ENCODE assay signal across 22 cellular contexts in the genomic region with DNA sequence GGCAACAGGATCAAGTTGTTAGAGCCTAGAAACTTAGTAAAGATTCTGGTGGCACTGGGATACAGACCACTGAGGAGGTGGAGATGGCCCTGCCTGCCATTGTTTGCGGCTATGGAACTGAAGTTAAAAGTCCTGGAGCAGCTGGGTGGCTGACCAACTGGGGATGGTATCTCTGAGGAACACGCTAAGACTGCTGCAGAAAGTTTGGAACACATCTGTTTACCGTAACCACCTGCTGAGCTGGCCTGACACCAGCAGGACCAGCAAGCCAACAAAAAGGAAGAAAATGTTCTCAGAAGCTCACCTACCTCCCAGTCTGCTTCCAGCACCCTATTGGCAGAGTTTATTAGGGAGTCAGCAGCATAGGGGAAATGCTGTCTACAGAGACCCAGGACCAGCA.
"Had no signal": no experiment of that assay in that cellular context is flagged by ENCODE, and none has a peak within 500 bp of the region (broad histone marks: within the 10 kb centered on the region; RNA-seq: fewer than 3 reads in every experiment).

No MANE protein-coding gene starts in this region.

- H3K4me3 Mint-ChIP-seq: activated CD4-positive, alpha-beta T cell treated with anti-CD3 and anti-CD28 coated beads for 36 hours; activated T-cell treated with anti-CD3 and anti-CD28 coated beads, Interleukin-2, amount 50 U/mL, for 72 hours; T-cell had no signal

- FAIRE-seq: bronchial epithelial cell, keratinocyte had no signal

- H3K27me3 ChIP-seq: colonic mucosa, right lobe of liver, suprapubic skin, tibial artery, upper lobe of right lung had no signal

- DNase-seq: activated CD4-positive, alpha-beta T cell treated with anti-CD3 and anti-CD28 coated beads for 36 hours; activated CD4-positive, CD25-positive, alpha-beta regulatory T cell; activated naive CD4-positive, alpha-beta T cell; activated T-cell treated with anti-CD3 and anti-CD28 coated beads for 4 hours; activated T-cell treated with anti-CD3 and anti-CD28 coated beads, Interleukin-2, amount 50 U/mL, for 72 hours; colonic mucosa; effector memory CD4-positive, alpha-beta T cell; erythroblast; head of caudate nucleus; hippocampal formation; left colon; midbrain; naive thymus-derived CD8-positive, alpha-beta T cell; right lobe of liver; stimulated activated CD4-positive, alpha-beta T cell treated with anti-CD3 and anti-CD28 coated beads, Interleukin-2, amount 100 ng/mL, for 48 hours; T-cell; tibial artery; upper lobe of right lung had no signal

- H3K9me3 ChIP-seq: colonic mucosa, right lobe of liver, suprapubic skin, tibial artery, upper lobe of right lung had no signal

- H3K27ac ChIP-seq: colonic mucosa, right lobe of liver, suprapubic skin, tibial artery, upper lobe of right lung had no signal

- H3K36me3 ChIP-seq: colonic mucosa, right lobe of liver, suprapubic skin, tibial artery, upper lobe of right lung had no signal

- ATAC-seq: activated CD4-positive, alpha-beta T cell treated with anti-CD3 and anti-CD28 coated beads for 36 hours; activated naive CD4-positive, alpha-beta T cell treated with anti-CD3 and anti-CD28 coated beads, Interleukin-2, amount 50 U/mL, for 72 hours; activated T-cell treated with anti-CD3 and anti-CD28 coated beads, Interleukin-2, amount 50 U/mL, for 72 hours; left colon; naive thymus-derived CD8-positive, alpha-beta T cell; T-cell; upper lobe of right lung had no signal

- H3K9me3 Mint-ChIP-seq: activated naive CD4-positive, alpha-beta T cell treated with anti-CD3 and anti-CD28 coated beads, Interleukin-2, amount 50 U/mL, for 72 hours; activated T-cell treated with anti-CD3 and anti-CD28 coated beads, Interleukin-2, amount 50 U/mL, for 72 hours; naive thymus-derived CD8-positive, alpha-beta T cell; T-cell had no signal

- H3K4me3 ChIP-seq: colonic mucosa, right lobe of liver, suprapubic skin, tibial artery, upper lobe of right lung had no signal

- H3K4me1 Mint-ChIP-seq: activated CD4-positive, alpha-beta T cell treated with anti-CD3 and anti-CD28 coated beads for 36 hours; naive thymus-derived CD8-positive, alpha-beta T cell; T-cell had no signal

- H3K36me3 Mint-ChIP-seq: activated naive CD4-positive, alpha-beta T cell treated with anti-CD3 and anti-CD28 coated beads, Interleukin-2, amount 50 U/mL, for 72 hours; naive thymus-derived CD8-positive, alpha-beta T cell; T-cell had no signal

- H3K27ac Mint-ChIP-seq: activated CD4-positive, alpha-beta T cell treated with anti-CD3 and anti-CD28 coated beads for 36 hours; activated naive CD4-positive, alpha-beta T cell treated with anti-CD3 and anti-CD28 coated beads, Interleukin-2, amount 50 U/mL, for 72 hours; activated T-cell treated with anti-CD3 and anti-CD28 coated beads, Interleukin-2, amount 50 U/mL, for 72 hours; T-cell had no signal

- H3K4me1 ChIP-seq: colonic mucosa, suprapubic skin, tibial artery had no signal
